ENCODE assay signal across 1 cellular context in genomic region chr6:7171119-7171518, GRCh38.
TF ChIP-seq lines count a peak whose summit lies in the region.

No MANE protein-coding gene starts in this region.

TF ChIP-seq in liver, 16 proteins besides CTCF, POLR2A, EP300 and RAD21 (continued from another document):
- peak; percentile 90 for TF ChIP-seq NR2F2 (IDR thresholded peaks at IDR 0.05)
